In the genomic region with DNA sequence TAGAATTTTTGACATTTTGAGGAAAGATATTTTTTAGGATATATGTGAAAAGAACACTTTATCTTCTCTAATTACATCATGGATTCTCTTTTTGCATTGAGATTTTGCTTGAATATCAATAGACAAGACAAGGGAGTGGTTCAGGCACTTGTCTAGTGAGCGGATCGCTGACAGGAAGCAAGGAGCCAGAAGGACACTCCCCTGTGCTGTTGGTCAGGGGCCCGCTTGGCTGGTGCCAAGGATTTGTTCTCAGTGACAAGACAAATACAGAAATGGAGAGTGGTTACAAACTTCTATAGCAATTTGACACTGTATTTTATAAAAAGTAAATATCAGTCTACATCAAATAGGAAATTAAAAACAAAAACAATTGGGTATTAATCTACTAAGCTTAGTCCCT, we compare ENCODE assay signal across 20 cellular contexts.
"Had no signal": no experiment of that assay in that cellular context is flagged by ENCODE, and none has a peak within 500 bp of the region (broad histone marks: within the 10 kb centered on the region; RNA-seq: fewer than 3 reads in every experiment).

No MANE protein-coding gene starts in this region.

- ATAC-seq: activated CD8-positive, alpha-beta T cell treated with anti-CD3 and anti-CD28 coated beads for 36 hours; left lung; stimulated activated naive CD8-positive, alpha-beta T cell treated with anti-CD3 and anti-CD28 coated beads, Interleukin-15, Interleukin-2, amounts not matched to agents 100 U/mL and 50 U/mL, for 24 hours; T-helper 17 cell had no signal

- H3K9me3 ChIP-seq: left lung, tibial artery had no signal

- H3K27ac ChIP-seq: coronary artery, left lung, tibial artery had no signal

- H3K27me3 ChIP-seq: left lung, tibial artery had no signal

- H3K4me1 ChIP-seq: left lung, tibial artery had no signal

- H3K36me3 ChIP-seq: left lung, tibial artery had no signal

- FAIRE-seq: endometrium, frontal cortex, TTC549 had no signal

- DNase-seq: activated B cell treated with CpG ODN at 0.5 μM for 24 hours; activated CD4-positive, alpha-beta T cell treated with anti-CD3 and anti-CD28 coated beads for 4 hours; activated CD8-positive, alpha-beta T cell treated with anti-CD3 and anti-CD28 coated beads for 36 hours; activated naive CD4-positive, alpha-beta T cell treated with anti-CD3 and anti-CD28 coated beads for 36 hours; activated T-cell treated with anti-CD3 and anti-CD28 coated beads, Interleukin-2, amount 50 U/mL, for 24 hours; anterior cingulate cortex; central memory CD4-positive, alpha-beta T cell; erythroblast; head of caudate nucleus; left lung; occipital lobe; posterior cingulate gyrus; stimulated activated naive CD8-positive, alpha-beta T cell treated with anti-CD3 and anti-CD28 coated beads, Interleukin-15, Interleukin-2, amounts not matched to agents 100 U/mL and 50 U/mL, for 24 hours; substantia nigra; T-helper 17 cell; tibial artery had no signal

- H3K4me3 ChIP-seq: coronary artery, left lung, tibial artery had no signal
